Comparison of ENCODE assay signal across 8 cellular contexts in the genomic region with DNA sequence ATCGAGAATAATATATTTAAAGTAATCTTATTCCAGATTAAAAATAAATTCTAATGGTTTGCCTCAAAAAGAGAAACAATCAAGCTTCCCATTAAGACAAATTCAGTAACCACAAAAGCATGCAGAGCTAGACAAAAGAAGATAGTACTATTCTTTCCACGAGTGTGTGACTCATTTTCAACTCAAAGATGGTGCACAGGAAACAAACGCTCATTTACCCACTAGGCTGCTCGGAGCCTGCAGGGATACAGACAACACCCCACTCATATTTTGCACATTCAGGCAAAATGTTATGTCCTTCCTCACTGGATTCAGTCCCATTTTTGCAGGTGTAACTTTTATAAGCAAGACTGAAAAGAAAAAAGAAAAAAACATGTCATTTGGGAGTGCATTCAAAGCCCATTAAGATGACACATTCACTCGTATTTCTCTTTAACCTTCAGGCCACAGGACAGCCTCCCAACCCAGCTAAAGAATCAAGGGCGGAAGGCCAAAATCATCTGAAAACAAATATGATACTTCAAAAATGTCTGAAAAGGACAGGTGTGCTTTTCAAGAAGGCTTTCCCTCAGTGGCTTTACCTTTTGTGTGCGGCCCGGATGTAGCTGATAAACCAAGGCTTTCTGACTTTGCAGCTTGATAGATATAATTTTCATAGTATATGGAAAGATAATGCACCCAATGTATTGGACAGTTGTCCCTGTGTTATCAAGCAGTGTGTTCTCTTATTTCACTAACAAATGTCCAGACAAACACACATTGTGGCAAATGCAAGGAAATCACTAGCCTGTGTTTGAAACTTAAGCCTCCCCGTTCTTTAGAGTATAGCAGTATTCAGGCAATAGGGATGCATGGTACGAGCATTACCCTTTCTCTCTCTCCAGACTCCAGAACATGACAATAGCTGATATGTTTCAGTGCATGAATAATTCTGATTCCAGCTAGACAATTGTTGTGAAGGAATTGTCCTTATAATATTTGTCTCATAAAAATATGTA.
DNase-seq lines count a peak whose midpoint lies in the region; ATAC-seq and TF ChIP-seq lines count a peak whose summit lies in the region.

No MANE protein-coding gene starts in this region.

- H3K9me3 ChIP-seq in PC-3 (ENCODE audit: low read length), result no peaks in the 10 kb centered on the region
- no peaks in the 10 kb centered on the region for H3K9me3 ChIP-seq in lower lobe of right lung

- CTCF ChIA-PET in PC-3 (lab: Charles Lee), result interaction anchor here (0.7 kb wide), 2 partner anchors 36 to 380 kb away, joined by 8 to 9 read pairs; no protein-coding TSS in a partner anchor

- H4K20me1 ChIP-seq in PC-3 (ENCODE audit: low read length), result no peaks in the 10 kb centered on the region

- ATAC-seq in PC-3 (peak; percentile 63), lower lobe of right lung (no peak)
- ATAC-seq in stimulated activated naive CD8-positive, alpha-beta T cell treated with anti-CD3 and anti-CD28 coated beads, Interleukin-15, Interleukin-2, amounts not matched to agents 100 U/mL and 50 U/mL, for 24 hours, result peak; percentile 76

- BruUV-seq in PC-3 (replicated peaks; lab: Mats Ljungman, UMichigan), result TSS peak; percentile 38

- H3K4me3 ChIP-seq in PC-3 (ENCODE audit: low read length) (no peak overlapping the region), epithelial cell of esophagus (ENCODE audit: low read length) (no peak overlapping the region), lower lobe of right lung (no peak overlapping the region)

- H3K36me3 ChIP-seq in PC-3 (ENCODE audit: low read depth, low read length) (no peaks in the 10 kb centered on the region), lower lobe of right lung (no peaks in the 10 kb centered on the region)

- H3K9me2 ChIP-seq in PC-3 (replicated peaks; ENCODE audit: low read length), result no peaks in the 10 kb centered on the region

- TF ChIP-seq CTCF in PC-3 (conservative IDR thresholded peaks at IDR 0.05; ENCODE audit: low read depth, low read length), result no peak
- TF ChIP-seq CTCF in epithelial cell of esophagus (IDR thresholded peaks at IDR 0.05; ENCODE audit: insufficient read depth, low read depth, low read length, missing control alignments), result peak; percentile 7
- TF ChIP-seq CTCF in GM10266 (IDR thresholded peaks at IDR 0.05; ENCODE audit: control insufficient read depth, insufficient read depth, low read depth, missing control alignments), result no peak
- no peak for TF ChIP-seq CTCF in lower lobe of right lung (IDR thresholded peaks at IDR 0.05)

- peaks cover 67% of the 10 kb centered on the region for H3K4me1 ChIP-seq in PC-3 (ENCODE audit: insufficient read depth, low read length)
- H3K4me1 ChIP-seq in lower lobe of right lung, result no peaks in the 10 kb centered on the region

- no peaks in the 10 kb centered on the region for H3K27me3 ChIP-seq in PC-3 (ENCODE audit: low read length)
- no peaks in the 10 kb centered on the region for H3K27me3 ChIP-seq in lower lobe of right lung (ENCODE audit: low read depth)

- peak overlapping the region; percentile 16; the same call in 1 of the 2 replicates for H2AFZ ChIP-seq in PC-3 (ENCODE audit: low read length)

- POLR2A ChIA-PET in PC-3 (lab: Charles Lee; ENCODE audit: unreplicated experiment), result interaction anchor here (0.6 to 1.4 kb wide), 4 partner anchors 15 to 372 kb away, joined by 5 to 14 read pairs (median 8); a partner anchor contains a TSS

- intact Hi-C loops in PC-3 (cut with micrococcal nuclease), result loop anchor here (2.0 to 5.0 kb wide), 2 partner anchors 98 to 293 kb away; no protein-coding TSS in a partner anchor
- intact Hi-C loops in lower lobe of right lung (cut with DNase I), result no loop called here

- peak overlapping the region; percentile 79 for H3K4me2 ChIP-seq in PC-3 (ENCODE audit: low read length)

- peak; percentile 27 for DNase-seq in activated CD4-positive, alpha-beta T cell treated with anti-CD3 and anti-CD28 coated beads for 48 hours
- DNase-seq in activated CD4-positive, alpha-beta T cell treated with anti-CD3 and anti-CD28 coated beads, Interleukin-2, amount 50 U/mL, for 1 hour, result no peak
- peak; percentile 79 for DNase-seq in PC-3
- DNase-seq in epithelial cell of esophagus (ENCODE audit: low read depth), result peak; percentile 85
- DNase-seq in stimulated activated naive CD8-positive, alpha-beta T cell treated with anti-CD3 and anti-CD28 coated beads, Interleukin-15, Interleukin-2, amounts not matched to agents 100 U/mL and 50 U/mL, for 24 hours, result peak; percentile 19
- no peak for DNase-seq in GM10266 (ENCODE audit: extremely low spot score)
- no peak for DNase-seq in lower lobe of right lung
- DNase-seq in cerebellar cortex (ENCODE audit: low spot score), result no peak

- H3K79me2 ChIP-seq in PC-3 (ENCODE audit: low read length), result no peaks in the 10 kb centered on the region

- peaks cover 16% of the 10 kb centered on the region for H3F3A ChIP-seq in PC-3 (ENCODE audit: low read length, unreplicated experiment)

- peak overlapping the region; percentile 80 for H3K9ac ChIP-seq in PC-3 (ENCODE audit: low read length)

- H3K27ac ChIP-seq in PC-3 (ENCODE audit: low read length), result peak overlapping the region; percentile 95
- H3K27ac ChIP-seq in lower lobe of right lung, result no peak overlapping the region

Comparison
In these comparisons a context has a peak if more than half of its experiments do, and no peak if none do; other contexts are left out.
1. DNase-seq: peak in activated CD4-positive, alpha-beta T cell treated with anti-CD3 and anti-CD28 coated beads for 48 hours (single experiment), PC-3 (single experiment), epithelial cell of esophagus (single experiment) and stimulated activated naive CD8-positive, alpha-beta T cell treated with anti-CD3 and anti-CD28 coated beads, Interleukin-15, Interleukin-2, amounts not matched to agents 100 U/mL and 50 U/mL, for 24 hours (single experiment); none in activated CD4-positive, alpha-beta T cell treated with anti-CD3 and anti-CD28 coated beads, Interleukin-2, amount 50 U/mL, for 1 hour (single experiment), GM10266 (single experiment), lower lobe of right lung (single experiment) and cerebellar cortex (single experiment).
2. ATAC-seq: peak in PC-3 (single experiment) and stimulated activated naive CD8-positive, alpha-beta T cell treated with anti-CD3 and anti-CD28 coated beads, Interleukin-15, Interleukin-2, amounts not matched to agents 100 U/mL and 50 U/mL, for 24 hours (single experiment); none in lower lobe of right lung (0 of 2).